Comparison of ENCODE assay signal across 25 cellular contexts in genomic region chr14:34426313-34427295, GRCh38.
"Had no signal": no experiment of that assay in that cellular context is flagged by ENCODE, and none has a peak within 500 bp of the region (broad histone marks: within the 10 kb centered on the region; RNA-seq: fewer than 3 reads in every experiment).

No MANE protein-coding gene starts in this region.

- H3K4me2 ChIP-seq: smooth muscle cell had no signal

- H3K27ac Mint-ChIP-seq: activated CD4-positive, alpha-beta memory T cell treated with anti-CD3 and anti-CD28 coated beads for 36 hours; activated naive CD4-positive, alpha-beta T cell treated with anti-CD3 and anti-CD28 coated beads, Interleukin-2, amount 50 U/mL, for 24 hours; activated T-cell treated with anti-CD3 and anti-CD28 coated beads, Interleukin-2, amount 50 U/mL, for 72 hours; endodermal cell; nephron progenitor cell; stimulated activated memory B cell treated with anti-CD40 and anti-IgM and Interleukin-4, amounts not matched to agents 10 μg/mL and 1 μg/mL and 100 μg/mL, for 72 hours; WTC11 had no signal

- H3K4me1 Mint-ChIP-seq: activated naive CD4-positive, alpha-beta T cell treated with anti-CD3 and anti-CD28 coated beads, Interleukin-2, amount 50 U/mL, for 24 hours; central memory CD8-positive, alpha-beta T cell; nephron progenitor cell; stimulated activated memory B cell treated with anti-CD40 and anti-IgM and Interleukin-4, amounts not matched to agents 10 μg/mL and 1 μg/mL and 100 μg/mL, for 72 hours; WTC11 had no signal

- H3K9ac ChIP-seq: parathyroid adenoma had no signal

- H3K27me3 ChIP-seq: ascending aorta, breast epithelium, heart right ventricle, upper lobe of right lung had no signal

- H2AFZ ChIP-seq: parathyroid adenoma had no signal

- H3K36me3 Mint-ChIP-seq: activated naive CD4-positive, alpha-beta T cell treated with anti-CD3 and anti-CD28 coated beads, Interleukin-2, amount 50 U/mL, for 24 hours; stimulated activated memory B cell treated with anti-CD40 and anti-IgM and Interleukin-4, amounts not matched to agents 10 μg/mL and 1 μg/mL and 100 μg/mL, for 72 hours; WTC11 had no signal

- FAIRE-seq: colon, kidney had no signal

- H3K4me3 ChIP-seq: ascending aorta, breast epithelium, heart right ventricle, smooth muscle cell, thoracic aorta, upper lobe of right lung had no signal

- H3K27me3 Mint-ChIP-seq: activated CD4-positive, alpha-beta memory T cell treated with anti-CD3 and anti-CD28 coated beads for 36 hours; activated naive CD4-positive, alpha-beta T cell treated with anti-CD3 and anti-CD28 coated beads, Interleukin-2, amount 50 U/mL, for 24 hours had no signal

- H3K4me1 ChIP-seq: ascending aorta, breast epithelium, heart right ventricle, upper lobe of right lung had no signal

- ATAC-seq: activated T-cell treated with anti-CD3 and anti-CD28 coated beads, Interleukin-2, amount 50 U/mL, for 72 hours; left ventricle myocardium superior; sciatic nerve; stimulated activated memory B cell treated with anti-CD40 and anti-IgM and Interleukin-4, amounts not matched to agents 10 μg/mL and 1 μg/mL and 100 μg/mL, for 72 hours; upper lobe of right lung; WTC11 had no signal

- H3K36me3 ChIP-seq: ascending aorta, breast epithelium, heart right ventricle, thoracic aorta, upper lobe of right lung had no signal

- H3K4me3 Mint-ChIP-seq: activated CD4-positive, alpha-beta memory T cell treated with anti-CD3 and anti-CD28 coated beads for 36 hours; activated naive CD4-positive, alpha-beta T cell treated with anti-CD3 and anti-CD28 coated beads, Interleukin-2, amount 50 U/mL, for 24 hours; activated T-cell treated with anti-CD3 and anti-CD28 coated beads, Interleukin-2, amount 50 U/mL, for 72 hours; central memory CD8-positive, alpha-beta T cell; endodermal cell; nephron progenitor cell; stimulated activated memory B cell treated with anti-CD40 and anti-IgM and Interleukin-4, amounts not matched to agents 10 μg/mL and 1 μg/mL and 100 μg/mL, for 72 hours; WTC11 had no signal

- DNase-seq: activated CD4-positive, alpha-beta memory T cell treated with anti-CD3 and anti-CD28 coated beads for 36 hours; activated CD4-positive, alpha-beta T cell treated with anti-CD3 and anti-CD28 coated beads for 48 hours; activated effector memory CD4-positive, alpha-beta T cell treated with Interleukin-2 at 50 U/mL for 16 hours; activated T-cell treated with anti-CD3 and anti-CD28 coated beads, Interleukin-2, amount 50 U/mL, for 72 hours; endodermal cell; foreskin fibroblast; heart right ventricle; kidney; left ventricle myocardium superior; midbrain; nephron progenitor cell; stimulated activated CD4-positive, alpha-beta T cell treated with anti-CD3 and anti-CD28 coated beads, Interleukin-15, amount 100 ng/mL, for 24 hours; T-helper 9 cell; upper lobe of right lung had no signal

- H3K9me3 Mint-ChIP-seq: activated naive CD4-positive, alpha-beta T cell treated with anti-CD3 and anti-CD28 coated beads, Interleukin-2, amount 50 U/mL, for 24 hours; activated T-cell treated with anti-CD3 and anti-CD28 coated beads, Interleukin-2, amount 50 U/mL, for 72 hours had no signal

- H3K9me3 ChIP-seq: ascending aorta, breast epithelium, thoracic aorta, upper lobe of right lung had no signal

- H3K27ac ChIP-seq: ascending aorta, heart right ventricle, parathyroid adenoma, thoracic aorta, upper lobe of right lung had no signal

- H3K79me2 ChIP-seq: parathyroid adenoma had no signal
